Comparison of ENCODE assay signal across 8 cellular contexts in genomic region chr16:17026600-17027242, GRCh38.
DNase-seq lines count a peak whose midpoint lies in the region; ATAC-seq lines count a peak whose summit lies in the region.

No MANE protein-coding gene starts in this region.

- no peak overlapping the region for H3K4me3 ChIP-seq in SJCRH30

- H3K27me3 ChIP-seq in SJCRH30, result no peaks in the 10 kb centered on the region

- H3K4me1 ChIP-seq in SJCRH30, result no peaks in the 10 kb centered on the region

- DNase-seq in activated T-cell treated with anti-CD3 and anti-CD28 coated beads for 24 hours (ENCODE audit: low read depth) (peak; percentile 15), SJCRH30 (no peak), left cardiac atrium (no peak), OCI-M1 (lab: John Stamatoyannopoulos, UW) (no peak)
- no peak for DNase-seq in activated T-cell treated with anti-CD3 and anti-CD28 coated beads, Interleukin-2, amount 50 U/mL, for 1 hour
- peak; percentile 30 for DNase-seq in activated CD8-positive, alpha-beta memory T cell treated with anti-CD3 and anti-CD28 coated beads, Interleukin-2, amount 50 U/mL, for 4 hours
- peak; percentile 33 for DNase-seq in stimulated activated naive CD8-positive, alpha-beta T cell treated with anti-CD3 and anti-CD28 coated beads, Interleukin-15, Interleukin-2, amounts not matched to agents 100 U/mL and 50 U/mL, for 24 hours

- intact Hi-C loops in left cardiac atrium (cut with DNase I), result no loop called here

- ATAC-seq in HG02938 (IDR thresholded peaks at IDR 0.05; ENCODE audit: unreplicated experiment) (peak; percentile 88), left cardiac atrium (no peak)
- ATAC-seq in stimulated activated naive CD8-positive, alpha-beta T cell treated with anti-CD3 and anti-CD28 coated beads, Interleukin-15, Interleukin-2, amounts not matched to agents 100 U/mL and 50 U/mL, for 24 hours, result peak; percentile 87

- no peaks in the 10 kb centered on the region for H3K9me3 ChIP-seq in SJCRH30 (replicated peaks)

- H3K27ac ChIP-seq in SJCRH30, result no peak overlapping the region

- no peaks in the 10 kb centered on the region for H3K36me3 ChIP-seq in SJCRH30

Comparison
In these comparisons a context has a peak if more than half of its experiments do, and no peak if none do; other contexts are left out.
1. DNase-seq: peak in activated T-cell treated with anti-CD3 and anti-CD28 coated beads for 24 hours (single experiment), activated CD8-positive, alpha-beta memory T cell treated with anti-CD3 and anti-CD28 coated beads, Interleukin-2, amount 50 U/mL, for 4 hours (single experiment) and stimulated activated naive CD8-positive, alpha-beta T cell treated with anti-CD3 and anti-CD28 coated beads, Interleukin-15, Interleukin-2, amounts not matched to agents 100 U/mL and 50 U/mL, for 24 hours (single experiment); none in activated T-cell treated with anti-CD3 and anti-CD28 coated beads, Interleukin-2, amount 50 U/mL, for 1 hour (single experiment), SJCRH30 (0 of 2), left cardiac atrium (single experiment) and OCI-M1 (single experiment).
2. ATAC-seq: peak in HG02938 (single experiment) and stimulated activated naive CD8-positive, alpha-beta T cell treated with anti-CD3 and anti-CD28 coated beads, Interleukin-15, Interleukin-2, amounts not matched to agents 100 U/mL and 50 U/mL, for 24 hours (single experiment); none in left cardiac atrium (0 of 2).